23 cellular contexts compared by ENCODE assay signal in the genomic region with DNA sequence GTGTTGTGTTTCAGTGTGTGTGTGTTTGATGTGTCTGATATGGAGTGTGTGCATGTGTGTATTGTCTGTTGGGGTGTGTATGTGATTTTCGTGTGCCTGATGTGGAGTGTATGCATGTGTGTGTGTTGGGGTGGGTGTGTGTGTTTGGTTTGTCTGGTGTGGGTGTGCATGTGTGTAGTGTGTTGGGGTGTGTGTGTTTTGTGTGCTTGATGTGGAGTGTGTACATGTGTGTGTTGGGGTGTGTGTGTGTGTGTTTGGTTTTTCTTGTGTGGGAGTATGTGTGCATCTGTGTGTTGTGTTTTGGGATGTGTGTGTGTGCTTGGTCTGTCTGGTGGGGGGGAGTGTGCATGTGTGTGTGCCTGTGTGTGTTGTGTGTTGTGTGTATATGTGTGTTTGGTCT.
"Had no signal": no experiment of that assay in that cellular context is flagged by ENCODE, and none has a peak within 500 bp of the region (broad histone marks: within the 10 kb centered on the region; RNA-seq: fewer than 3 reads in every experiment).

No MANE protein-coding gene starts in this region.

- FAIRE-seq: endothelial cell of umbilical vein, keratinocyte had no signal

- H3K4me1 Mint-ChIP-seq: immature natural killer cell; memory B cell; mesothelial cell of epicardium; natural killer cell; stimulated activated effector memory CD8-positive, alpha-beta T cell treated with anti-CD3 and anti-CD28 coated beads, Interleukin-12 subunit alpha, Interleukin-12 subunit beta, amount 100 ng/mL, for 72 hours had no signal

- H3K27ac Mint-ChIP-seq: endodermal cell; immature natural killer cell; memory B cell; mesothelial cell of epicardium; natural killer cell; stimulated activated effector memory CD8-positive, alpha-beta T cell treated with anti-CD3 and anti-CD28 coated beads, Interleukin-12 subunit alpha, Interleukin-12 subunit beta, amount 100 ng/mL, for 72 hours had no signal

- DNase-seq: effector CD4-positive, alpha-beta T cell; endodermal cell; erythroblast; foreskin keratinocyte; immature natural killer cell; left lung; lower lobe of right lung; natural killer cell; nucleus accumbens; ovary; right cardiac atrium; stimulated activated CD4-positive, alpha-beta T cell treated with anti-CD3 and anti-CD28 coated beads, Interleukin-4, amount 100 ng/mL, for 1 hour; stimulated activated CD8-positive, alpha-beta memory T cell treated with anti-CD3 and anti-CD28 coated beads, Interleukin-4, amount 100 ng/mL, for 48 hours; stimulated activated naive CD8-positive, alpha-beta T cell treated with anti-CD3 and anti-CD28 coated beads, Interleukin-15, Interleukin-2, amounts not matched to agents 100 U/mL and 50 U/mL, for 24 hours; tibial artery; upper lobe of right lung had no signal

- H3K4me3 Mint-ChIP-seq: endodermal cell; immature natural killer cell; memory B cell; mesothelial cell of epicardium; natural killer cell; neural crest cell; stimulated activated effector memory CD8-positive, alpha-beta T cell treated with anti-CD3 and anti-CD28 coated beads, Interleukin-12 subunit alpha, Interleukin-12 subunit beta, amount 100 ng/mL, for 72 hours had no signal

- H3K36me3 Mint-ChIP-seq: immature natural killer cell; memory B cell; mesothelial cell of epicardium; natural killer cell; stimulated activated effector memory CD8-positive, alpha-beta T cell treated with anti-CD3 and anti-CD28 coated beads, Interleukin-12 subunit alpha, Interleukin-12 subunit beta, amount 100 ng/mL, for 72 hours had no signal

- H3K9me3 ChIP-seq: left lung, lower lobe of right lung, ovary, tibial artery, upper lobe of right lung had no signal

- H3K27me3 ChIP-seq: foreskin keratinocyte, left lung, ovary, tibial artery, upper lobe of right lung had no signal

- H3K4me1 ChIP-seq: foreskin keratinocyte, left lung, lower lobe of right lung, tibial artery, upper lobe of right lung had no signal

- H3K36me3 ChIP-seq: left lung, lower lobe of right lung, ovary, tibial artery, upper lobe of right lung had no signal

- H3K27ac ChIP-seq: coronary artery, foreskin keratinocyte, left lung, lower lobe of right lung, ovary, tibial artery, upper lobe of right lung had no signal

- H3K27me3 Mint-ChIP-seq: memory B cell had no signal

- ATAC-seq: foreskin keratinocyte; left lung; lower lobe of right lung; right cardiac atrium; stimulated activated effector memory CD8-positive, alpha-beta T cell treated with anti-CD3 and anti-CD28 coated beads, Interleukin-12 subunit alpha, Interleukin-12 subunit beta, amount 100 ng/mL, for 72 hours; stimulated activated naive CD8-positive, alpha-beta T cell treated with anti-CD3 and anti-CD28 coated beads, Interleukin-15, Interleukin-2, amounts not matched to agents 100 U/mL and 50 U/mL, for 24 hours; upper lobe of right lung had no signal

- H3K4me3 ChIP-seq: coronary artery, left lung, lower lobe of right lung, ovary, tibial artery, upper lobe of right lung had no signal

- H3K9me3 Mint-ChIP-seq: endodermal cell, neural crest cell had no signal
